ENCODE assay signal across 8 cellular contexts in the genomic region with DNA sequence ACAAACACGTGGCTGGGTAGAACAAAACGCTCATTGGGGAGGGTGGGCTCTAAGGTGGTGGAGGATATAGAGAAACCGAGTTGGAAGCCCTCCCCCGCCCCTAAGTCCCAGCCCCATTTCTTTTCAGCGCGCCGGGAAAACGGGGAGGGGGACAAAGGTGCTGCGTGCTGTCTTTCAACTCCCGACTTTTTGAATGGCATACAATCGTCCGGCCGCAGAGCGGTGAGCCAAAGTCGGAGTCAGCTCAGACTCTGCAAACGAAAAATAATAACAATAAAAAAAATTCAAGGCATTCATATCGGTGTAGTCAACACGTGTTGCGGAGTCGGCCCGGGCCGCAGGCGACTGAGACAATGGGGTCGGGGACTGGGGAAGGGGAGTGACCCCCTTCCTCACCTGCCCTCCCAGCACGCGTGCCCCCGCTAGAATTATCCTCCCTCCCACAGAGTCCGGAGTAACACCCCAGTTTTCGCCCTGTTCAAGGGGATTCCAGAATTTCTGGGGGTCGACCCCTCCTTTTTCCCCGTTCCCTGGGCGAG. TPM values are rescaled to one million over a fixed set of nuclear protein-coding genes. Genes with fewer than 3 reads are reported as not detected.
DNase-seq lines count a peak whose midpoint lies in the region; ATAC-seq and TF ChIP-seq lines count a peak whose summit lies in the region.

No MANE protein-coding gene starts in this region.

- TF ChIP-seq CTCF in astrocyte of the spinal cord (IDR thresholded peaks at IDR 0.05; ENCODE audit: low read depth, low read length) (no peak), natural killer cell (IDR thresholded peaks at IDR 0.05) (no peak), gastrocnemius medialis (IDR thresholded peaks at IDR 0.05 in 4 of 5, conservative IDR thresholded peaks at IDR 0.05 in 1 of 5) (no peak), MCF 10A (IDR thresholded peaks at IDR 0.05; ENCODE audit: unreplicated experiment) (no peak)

- H3K4me3 Mint-ChIP-seq in natural killer cell: peak overlapping the region; percentile 52
- no peak overlapping the region for H3K4me3 Mint-ChIP-seq in MCF 10A (ENCODE audit: unreplicated experiment)

- CTCF ChIA-PET in MCF 10A (lab: Yijun Ruan, JAX): no interaction called here

- H3K27me3 Mint-ChIP-seq in natural killer cell (ENCODE audit: low read depth in 2 of 2) (peaks cover 69 to 75% of the 10 kb centered on the region in 2 donors), MCF 10A (ENCODE audit: insufficient read depth, unreplicated experiment) (peaks cover 93% of the 10 kb centered on the region)

- under 1% methylated on average over 32 of the region's 32 CpGs for WGBS in HUES64

- H3K27me3 ChIP-seq in HUES64 (ENCODE audit: insufficient read depth, low read length): no peaks in the 10 kb centered on the region
- peaks cover 94 to 100% (median 100%) of the 10 kb centered on the region in 3 donors for H3K27me3 ChIP-seq in gastrocnemius medialis

- no peaks in the 10 kb centered on the region for H3K9me3 ChIP-seq in HUES64 (ENCODE audit: insufficient read depth, low read depth, low read length)
- H3K9me3 ChIP-seq in gastrocnemius medialis: no peaks in the 10 kb centered on the region

- H3K4me1 Mint-ChIP-seq in natural killer cell (peaks cover 13 to 31% of the 10 kb centered on the region in 2 donors), MCF 10A (ENCODE audit: insufficient read depth, unreplicated experiment) (no peaks in the 10 kb centered on the region)

- ATAC-seq in natural killer cell (peak in 2 of 3 donors; percentile 6 to 16), gastrocnemius medialis (no peak)

- DNase-seq in DMS114 treated with DMSO at 0.1 percent for 48 hours (lab: John Stamatoyannopoulos, UW; ENCODE audit: unreplicated experiment): peak; percentile 30
- no peak for DNase-seq in astrocyte of the spinal cord (ENCODE audit: low read depth, low spot score)
- DNase-seq in natural killer cell: no peak
- DNase-seq in effector CD8-positive, alpha-beta T cell (lab: John Stamatoyannopoulos, UW): no peak
- no peak for DNase-seq in gastrocnemius medialis
- DNase-seq in LoVo (ENCODE audit: low spot score): no peak
- DNase-seq in MCF 10A (ENCODE audit: unreplicated experiment): no peak

- H3K36me3 Mint-ChIP-seq in natural killer cell (no peaks in the 10 kb centered on the region), MCF 10A (ENCODE audit: insufficient read depth, unreplicated experiment) (no peaks in the 10 kb centered on the region)

- peaks cover 10% of the 10 kb centered on the region for H3K36me3 ChIP-seq in HUES64 (ENCODE audit: insufficient read depth, low read length)
- no peaks in the 10 kb centered on the region for H3K36me3 ChIP-seq in gastrocnemius medialis

- H3K4me3 ChIP-seq in HUES64 (ENCODE audit: low read length) (peak overlapping the region; percentile 99), astrocyte of the spinal cord (ENCODE audit: low read depth, low read length) (peak overlapping the region; percentile 88), gastrocnemius medialis (no peak overlapping the region)

- no TSS peak for BruUV-seq in MCF 10A (replicated peaks; lab: Mats Ljungman, UMichigan)

- H3K27ac Mint-ChIP-seq in natural killer cell (no peak overlapping the region), MCF 10A (ENCODE audit: low read depth, unreplicated experiment) (no peak overlapping the region)

- H3K27ac ChIP-seq in HUES64 (ENCODE audit: low read depth, low read length) (peak overlapping the region; percentile 100), gastrocnemius medialis (no peak overlapping the region)

- TF ChIP-seq POLR2A in gastrocnemius medialis (IDR thresholded peaks at IDR 0.05): no peak

- peak overlapping the region; percentile 100 for H3K9ac ChIP-seq in HUES64 (ENCODE audit: low read depth, low read length)

- no peaks in the 10 kb centered on the region for H3K9me3 Mint-ChIP-seq in natural killer cell
- H3K9me3 Mint-ChIP-seq in MCF 10A (ENCODE audit: unreplicated experiment): no peaks in the 10 kb centered on the region

- H3K4me1 ChIP-seq in HUES64 (ENCODE audit: insufficient read depth, low read length) (peaks cover 45% of the 10 kb centered on the region), gastrocnemius medialis (peaks cover 6 to 21% of the 10 kb centered on the region in 2 donors)

- in situ Hi-C loops in astrocyte of the spinal cord (cut with HindIII; ENCODE audit: low sequenced_read_pairs): no loop called here
- in situ Hi-C loops in gastrocnemius medialis (cut with MboI; ENCODE audit: low sequenced_read_pairs in 4 of 4): loop anchor here in 1 of 4 donors (25.0 kb wide), 1 partner anchor 258 kb away; the partner anchor contains the start of gene HOXB13

- POLR2A ChIA-PET in MCF 10A (lab: Yijun Ruan, JAX): interaction anchor here (0.6 to 1.2 kb wide), 3 partner anchors 8 to 316 kb away, joined by 3 read pairs; no protein-coding TSS in a partner anchor

- intact Hi-C loops in natural killer cell (cut with micrococcal nuclease): no loop called here
- intact Hi-C loops in gastrocnemius medialis (cut with DNase I; ENCODE audit: low total_unique reads): no loop called here
- intact Hi-C loops in MCF 10A (cut with micrococcal nuclease): no loop called here

RNA-seq across cellular contexts. Expression of gene IGF2BP1, which starts 1.8 kb away (rescaled TPM):
- polyA plus RNA-seq in HUES64 (2013, experiment 1 of 2): 127 TPM
- polyA plus RNA-seq in HUES64 (2013, experiment 2 of 2): 130 TPM
- not detected for total RNA-seq in natural killer cell
- not detected for total RNA-seq in gastrocnemius medialis
- 0.02 and 0.27 TPM in 2 replicates for total RNA-seq in MCF 10A (2022)

RNA-seq across cellular contexts. Expression of gene GIP, which starts 27.0 kb away (rescaled TPM):
- polyA plus RNA-seq in HUES64 (2013, experiment 1 of 2): 0.85 TPM
- polyA plus RNA-seq in HUES64 (2013, experiment 2 of 2): 1.1 TPM
- total RNA-seq in natural killer cell (not detected), gastrocnemius medialis (not detected), MCF 10A (2022) (not detected in 2 replicates)

RNA-seq across cellular contexts. Expression of gene SNF8, which starts 50.8 kb away (rescaled TPM):
- 105 TPM for polyA plus RNA-seq in HUES64 (2013, experiment 1 of 2)
- polyA plus RNA-seq in HUES64 (2013, experiment 2 of 2): 125 TPM
- total RNA-seq in natural killer cell (10 to 100 TPM; 76.9 to 86.0 (median 78.3) TPM), gastrocnemius medialis (100 to 1,000 TPM in 1 of 4 donors, 10 to 100 TPM in 3; 64.9 to 123 (median 76.8) TPM), MCF 10A (2022) (156 and 184 TPM in 2 replicates)

Comparison
In these comparisons a context has a peak if more than half of its experiments do, and no peak if none do; other contexts are left out.
1. H3K4me3 ChIP-seq: peak in HUES64 (single experiment) and astrocyte of the spinal cord (single experiment); none in gastrocnemius medialis (0 of 4).
2. ATAC-seq: peak in natural killer cell (2 of 3); none in gastrocnemius medialis (0 of 2).